23 cellular contexts compared by ENCODE assay signal in the genomic region with DNA sequence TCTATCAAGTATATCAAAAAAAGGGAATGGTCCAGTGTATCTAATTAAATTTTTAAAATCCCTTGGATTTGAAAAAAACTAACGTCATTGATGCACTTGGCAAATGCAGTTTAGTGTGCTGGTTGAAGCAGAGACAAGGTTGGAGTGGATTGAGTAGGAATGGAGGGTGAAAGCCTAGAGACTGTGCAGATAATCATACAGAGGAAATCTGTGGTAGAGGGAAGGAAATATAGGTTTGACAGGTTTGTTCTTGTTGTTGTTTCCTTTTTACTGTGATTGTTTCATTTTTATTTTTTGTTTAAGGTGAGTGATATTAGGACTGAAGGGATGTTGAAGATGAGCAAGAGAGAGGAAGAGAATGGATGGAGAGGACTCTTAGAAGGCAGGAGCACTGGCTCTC.
"Had no signal": no experiment of that assay in that cellular context is flagged by ENCODE, and none has a peak within 500 bp of the region (broad histone marks: within the 10 kb centered on the region; RNA-seq: fewer than 3 reads in every experiment).

No MANE protein-coding gene starts in this region.

- H3K27me3 Mint-ChIP-seq: brain; dendritic cell treated with granulocyte-macrophage colony-stimulating factor and Interleukin-4, amounts not matched to agents 40 ng/mL and 50 ng/mL, for 4 days; stimulated activated naive B cell treated with anti-CD40 and anti-IgM and Interleukin-4, amounts not matched to agents 10 μg/mL and 1 μg/mL and 100 μg/mL, for 72 hours; T-cell had no signal

- H3K4me3 ChIP-seq: hepatocyte, left lung, lung, neural progenitor cell, sigmoid colon, smooth muscle cell, upper lobe of left lung had no signal

- H3K9ac ChIP-seq: neural progenitor cell had no signal

- H3K36me3 Mint-ChIP-seq: brain; naive B cell; neural progenitor cell; stimulated activated naive B cell treated with anti-CD40 and anti-IgM and Interleukin-4, amounts not matched to agents 10 μg/mL and 1 μg/mL and 100 μg/mL, for 72 hours; T-cell had no signal

- H3K36me3 ChIP-seq: left lung, neural progenitor cell, sigmoid colon, upper lobe of left lung had no signal

- DNase-seq: activated CD4-positive, alpha-beta T cell treated with anti-CD3 and anti-CD28 coated beads for 4 hours; activated CD4-positive, alpha-beta T cell treated with anti-CD3 and anti-CD28 coated beads, Interleukin-2, amount 50 U/mL, for 48 hours; activated effector memory CD4-positive, alpha-beta T cell treated with Interleukin-2 at 50 U/mL for 16 hours; activated naive CD4-positive, alpha-beta T cell treated with anti-CD3 and anti-CD28 coated beads for 36 hours; activated T-cell treated with anti-CD3 and anti-CD28 coated beads, Interleukin-2, amount 50 U/mL, for 4 hours; aorta; effector CD8-positive, alpha-beta T cell; foreskin melanocyte; kidney glomerular epithelial cell; left lung; naive B cell; sigmoid colon; stimulated activated CD4-positive, alpha-beta T cell treated with anti-CD3 and anti-CD28 coated beads, Interleukin-15, amount 100 ng/mL, for 24 hours; stimulated activated naive B cell treated with anti-CD40 and anti-IgM and Interleukin-4, amounts not matched to agents 10 μg/mL and 1 μg/mL and 100 μg/mL, for 72 hours; T-cell; T-helper 9 cell; upper lobe of left lung had no signal

- H3K9me3 Mint-ChIP-seq: activated naive CD4-positive, alpha-beta T cell treated with anti-CD3 and anti-CD28 coated beads for 36 hours; activated T-cell treated with anti-CD3 and anti-CD28 coated beads, Interleukin-2, amount 50 U/mL, for 4 hours; dendritic cell treated with granulocyte-macrophage colony-stimulating factor and Interleukin-4, amounts not matched to agents 40 ng/mL and 50 ng/mL, for 4 days; naive B cell; neural progenitor cell; stimulated activated naive B cell treated with anti-CD40 and anti-IgM and Interleukin-4, amounts not matched to agents 10 μg/mL and 1 μg/mL and 100 μg/mL, for 72 hours; T-cell had no signal

- H3K4me1 ChIP-seq: left lung, sigmoid colon, upper lobe of left lung had no signal

- H3K4me1 Mint-ChIP-seq: naive B cell; stimulated activated naive B cell treated with anti-CD40 and anti-IgM and Interleukin-4, amounts not matched to agents 10 μg/mL and 1 μg/mL and 100 μg/mL, for 72 hours had no signal

- H3K79me2 ChIP-seq: hepatocyte had no signal

- H3K9me3 ChIP-seq: left lung, sigmoid colon, upper lobe of left lung had no signal

- H3K27ac Mint-ChIP-seq: activated naive CD4-positive, alpha-beta T cell treated with anti-CD3 and anti-CD28 coated beads for 36 hours; brain; dendritic cell treated with granulocyte-macrophage colony-stimulating factor and Interleukin-4, amounts not matched to agents 40 ng/mL and 50 ng/mL, for 4 days; neural progenitor cell; stimulated activated naive B cell treated with anti-CD40 and anti-IgM and Interleukin-4, amounts not matched to agents 10 μg/mL and 1 μg/mL and 100 μg/mL, for 72 hours; T-cell had no signal

- H3K4me2 ChIP-seq: hepatocyte, neural progenitor cell, smooth muscle cell had no signal

- H3K4me3 Mint-ChIP-seq: activated naive CD4-positive, alpha-beta T cell treated with anti-CD3 and anti-CD28 coated beads for 36 hours; activated T-cell treated with anti-CD3 and anti-CD28 coated beads, Interleukin-2, amount 50 U/mL, for 4 hours; brain; dendritic cell treated with granulocyte-macrophage colony-stimulating factor and Interleukin-4, amounts not matched to agents 40 ng/mL and 50 ng/mL, for 4 days; neural progenitor cell; stimulated activated naive B cell treated with anti-CD40 and anti-IgM and Interleukin-4, amounts not matched to agents 10 μg/mL and 1 μg/mL and 100 μg/mL, for 72 hours; T-cell had no signal

- ATAC-seq: activated T-cell treated with anti-CD3 and anti-CD28 coated beads, Interleukin-2, amount 50 U/mL, for 4 hours; left lung; stimulated activated naive B cell treated with anti-CD40 and anti-IgM and Interleukin-4, amounts not matched to agents 10 μg/mL and 1 μg/mL and 100 μg/mL, for 72 hours; T-cell had no signal

- H3K27me3 ChIP-seq: hepatocyte, left lung, neural progenitor cell, sigmoid colon, upper lobe of left lung had no signal

- H2AFZ ChIP-seq: hepatocyte, neural progenitor cell had no signal

- H3K27ac ChIP-seq: hepatocyte, left lung, neural progenitor cell, sigmoid colon, upper lobe of left lung had no signal
